4 cellular contexts compared by ENCODE assay signal in genomic region chr15:28145455-28145854, GRCh38. TPM values are rescaled to one million over a fixed set of nuclear protein-coding genes. Genes with fewer than 3 reads are reported as not detected.
"Had no signal": no experiment of that assay in that cellular context is flagged by ENCODE, and none has a peak within 500 bp of the region (broad histone marks: within the 10 kb centered on the region; RNA-seq: fewer than 3 reads in every experiment).

No MANE protein-coding gene starts in this region.

RNA-seq across cellular contexts. Expression of gene OCA2, which starts 46.3 kb away (rescaled TPM):
- total RNA-seq: natural killer cell treated with Interleukin-12 subunit alpha and Interleukin-12 subunit beta and Interleukin-15 and Interleukin-18, amount 100 ng/mL, for 72 hours; osteoblast; pulmonary artery endothelial cell; smooth muscle cell had no signal
